Comparison of ENCODE assay signal across 23 cellular contexts in genomic region chr3:94607778-94608177, GRCh38.
"Had no signal": no experiment of that assay in that cellular context is flagged by ENCODE, and none has a peak within 500 bp of the region (broad histone marks: within the 10 kb centered on the region; RNA-seq: fewer than 3 reads in every experiment).

No MANE protein-coding gene starts in this region.

- DNase-seq: cortex of kidney; effector CD4-positive, alpha-beta T cell; gastrocnemius medialis; head of caudate nucleus; kidney; natural killer cell; occipital lobe; ovary; posterior cingulate gyrus; psoas muscle; right cardiac atrium; sigmoid colon; stimulated activated CD4-positive, alpha-beta T cell treated with anti-CD3 and anti-CD28 coated beads, Interleukin-2, amount 100 ng/mL, for 24 hours; stimulated activated CD4-positive, alpha-beta T cell treated with anti-CD3 and anti-CD28 coated beads, Interleukin-4, amount 100 ng/mL, for 24 hours; stimulated activated naive CD8-positive, alpha-beta T cell treated with anti-CD3 and anti-CD28 coated beads, Interleukin-15, Interleukin-2, amounts not matched to agents 100 U/mL and 50 U/mL, for 24 hours; substantia nigra; testis; tibial artery had no signal

- H3K27me3 Mint-ChIP-seq: memory B cell; stimulated activated memory B cell treated with anti-CD40 and anti-IgM and Interleukin-4, amounts not matched to agents 10 μg/mL and 1 μg/mL and 100 μg/mL, for 72 hours; type B pancreatic cell had no signal

- H3K27ac ChIP-seq: gastrocnemius medialis, ovary, psoas muscle, sigmoid colon, testis, tibial artery had no signal

- H3K4me3 Mint-ChIP-seq: memory B cell; natural killer cell; stimulated activated memory B cell treated with anti-CD40 and anti-IgM and Interleukin-4, amounts not matched to agents 10 μg/mL and 1 μg/mL and 100 μg/mL, for 72 hours; type B pancreatic cell had no signal

- H3K4me1 Mint-ChIP-seq: memory B cell; natural killer cell; stimulated activated memory B cell treated with anti-CD40 and anti-IgM and Interleukin-4, amounts not matched to agents 10 μg/mL and 1 μg/mL and 100 μg/mL, for 72 hours had no signal

- ATAC-seq: gastrocnemius medialis; left lobe of liver; natural killer cell; psoas muscle; right cardiac atrium; stimulated activated memory B cell treated with anti-CD40 and anti-IgM and Interleukin-4, amounts not matched to agents 10 μg/mL and 1 μg/mL and 100 μg/mL, for 72 hours; stimulated activated naive CD8-positive, alpha-beta T cell treated with anti-CD3 and anti-CD28 coated beads, Interleukin-15, Interleukin-2, amounts not matched to agents 100 U/mL and 50 U/mL, for 24 hours had no signal

- H3K9me3 ChIP-seq: gastrocnemius medialis, ovary, psoas muscle, sigmoid colon, testis, tibial artery had no signal

- FAIRE-seq: kidney had no signal

- H3K36me3 Mint-ChIP-seq: memory B cell; natural killer cell; stimulated activated memory B cell treated with anti-CD40 and anti-IgM and Interleukin-4, amounts not matched to agents 10 μg/mL and 1 μg/mL and 100 μg/mL, for 72 hours; type B pancreatic cell had no signal

- H3K27me3 ChIP-seq: gastrocnemius medialis, ovary, sigmoid colon, testis, tibial artery had no signal

- H3K4me1 ChIP-seq: gastrocnemius medialis, psoas muscle, sigmoid colon, testis, tibial artery had no signal

- H3K36me3 ChIP-seq: gastrocnemius medialis, ovary, sigmoid colon, tibial artery had no signal

- H3K27ac Mint-ChIP-seq: memory B cell; natural killer cell; stimulated activated memory B cell treated with anti-CD40 and anti-IgM and Interleukin-4, amounts not matched to agents 10 μg/mL and 1 μg/mL and 100 μg/mL, for 72 hours; type B pancreatic cell had no signal

- H3K4me3 ChIP-seq: gastrocnemius medialis, lung, ovary, psoas muscle, sigmoid colon, testis, tibial artery had no signal

- H3K9me3 Mint-ChIP-seq: memory B cell; stimulated activated memory B cell treated with anti-CD40 and anti-IgM and Interleukin-4, amounts not matched to agents 10 μg/mL and 1 μg/mL and 100 μg/mL, for 72 hours; type B pancreatic cell had no signal
